ENCODE assay signal across 8 cellular contexts in the genomic region with DNA sequence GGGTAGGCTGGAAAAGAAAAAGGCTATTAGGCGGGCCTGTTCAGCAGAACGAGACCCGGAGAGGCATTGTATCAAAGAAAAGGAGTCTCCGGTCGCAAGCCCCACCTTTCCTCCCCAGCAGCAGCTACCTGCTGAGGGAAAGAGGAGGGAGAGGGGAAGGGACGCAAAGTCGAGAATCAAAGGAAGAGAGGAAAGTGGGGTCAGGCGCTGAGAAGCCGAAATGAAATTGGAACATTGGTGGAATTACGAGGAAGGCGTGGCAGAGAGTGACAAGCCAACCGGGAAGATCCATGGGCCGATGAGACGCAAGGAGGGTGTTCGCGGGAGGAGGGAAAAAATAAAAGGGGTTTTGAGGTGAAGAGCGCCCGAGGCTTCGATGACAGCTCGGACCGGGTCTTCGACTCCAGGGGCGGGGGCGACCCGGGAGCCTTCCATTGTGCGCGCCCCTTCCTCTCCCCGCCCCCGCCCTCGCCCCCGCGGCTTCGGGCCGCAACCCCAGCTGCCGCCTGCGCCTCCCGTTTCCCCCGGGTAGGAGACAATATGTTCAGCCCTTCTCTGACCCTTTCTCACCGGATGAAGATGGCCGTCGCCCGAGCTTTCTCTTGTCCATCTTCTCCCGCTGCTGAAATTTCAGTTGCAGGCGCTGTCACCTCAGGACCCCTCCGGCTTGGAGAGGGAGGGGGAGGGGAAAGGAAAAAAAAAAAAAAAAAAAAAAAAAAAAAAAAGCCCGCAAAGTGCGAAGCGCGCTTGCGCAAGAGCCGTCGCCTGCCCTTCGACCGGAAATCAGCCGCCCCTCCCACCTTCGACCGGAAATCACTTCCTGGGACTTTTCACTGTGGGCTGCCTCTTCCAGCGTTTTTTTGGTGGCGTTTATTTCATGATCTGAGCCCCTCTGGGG. TPM values are rescaled to one million over a fixed set of nuclear protein-coding genes. Genes with fewer than 3 reads are reported as not detected.
DNase-seq lines count a peak whose midpoint lies in the region; ATAC-seq, FAIRE-seq and TF ChIP-seq lines count a peak whose summit lies in the region.

A gene with protein sequence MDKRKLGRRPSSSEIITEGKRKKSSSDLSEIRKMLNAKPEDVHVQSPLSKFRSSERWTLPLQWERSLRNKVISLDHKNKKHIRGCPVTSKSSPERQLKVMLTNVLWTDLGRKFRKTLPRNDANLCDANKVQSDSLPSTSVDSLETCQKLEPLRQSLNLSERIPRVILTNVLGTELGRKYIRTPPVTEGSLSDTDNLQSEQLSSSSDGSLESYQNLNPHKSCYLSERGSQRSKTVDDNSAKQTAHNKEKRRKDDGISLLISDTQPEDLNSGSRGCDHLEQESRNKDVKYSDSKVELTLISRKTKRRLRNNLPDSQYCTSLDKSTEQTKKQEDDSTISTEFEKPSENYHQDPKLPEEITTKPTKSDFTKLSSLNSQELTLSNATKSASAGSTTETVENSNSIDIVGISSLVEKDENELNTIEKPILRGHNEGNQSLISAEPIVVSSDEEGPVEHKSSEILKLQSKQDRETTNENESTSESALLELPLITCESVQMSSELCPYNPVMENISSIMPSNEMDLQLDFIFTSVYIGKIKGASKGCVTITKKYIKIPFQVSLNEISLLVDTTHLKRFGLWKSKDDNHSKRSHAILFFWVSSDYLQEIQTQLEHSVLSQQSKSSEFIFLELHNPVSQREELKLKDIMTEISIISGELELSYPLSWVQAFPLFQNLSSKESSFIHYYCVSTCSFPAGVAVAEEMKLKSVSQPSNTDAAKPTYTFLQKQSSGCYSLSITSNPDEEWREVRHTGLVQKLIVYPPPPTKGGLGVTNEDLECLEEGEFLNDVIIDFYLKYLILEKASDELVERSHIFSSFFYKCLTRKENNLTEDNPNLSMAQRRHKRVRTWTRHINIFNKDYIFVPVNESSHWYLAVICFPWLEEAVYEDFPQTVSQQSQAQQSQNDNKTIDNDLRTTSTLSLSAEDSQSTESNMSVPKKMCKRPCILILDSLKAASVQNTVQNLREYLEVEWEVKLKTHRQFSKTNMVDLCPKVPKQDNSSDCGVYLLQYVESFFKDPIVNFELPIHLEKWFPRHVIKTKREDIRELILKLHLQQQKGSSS (minus strand): TSS at position 692 of the 898 bp plus-strand sequence. CDS start 82 bp downstream, at position 610.

- ATAC-seq in GM18861 (IDR thresholded peaks at IDR 0.05; ENCODE audit: unreplicated experiment) (peak; percentile 41), HG03108 (IDR thresholded peaks at IDR 0.05; ENCODE audit: unreplicated experiment) (peak; percentile 58)

- H3K4me3 Mint-ChIP-seq in chondrocyte (ENCODE audit: unreplicated experiment), result peak within 1 kb of the TSS; percentile 97

- TF ChIP-seq CTCF in chondrocyte (IDR thresholded peaks at IDR 0.05), result peak; percentile 16

- peak within 1 kb of the TSS; percentile 99 for H3K27ac Mint-ChIP-seq in chondrocyte (ENCODE audit: unreplicated experiment)

- H3K4me1 Mint-ChIP-seq in chondrocyte (ENCODE audit: low read depth), result peaks cover 43% of the 10 kb centered on the region

- DNase-seq in NCI-H345 treated with DMSO at 0.1 percent for 48 hours (lab: John Stamatoyannopoulos, UW; ENCODE audit: unreplicated experiment), result peak; percentile 44
- DNase-seq in activated CD4-positive, alpha-beta T cell treated with anti-CD3 and anti-CD28 coated beads for 1 hour, result peak; percentile 59
- no peak for DNase-seq in chondrocyte (ENCODE audit: low spot score)
- DNase-seq in kidney glomerular epithelial cell (lab: John Stamatoyannopoulos, UW), result peak; percentile 78
- peak; percentile 37 to 52 for DNase-seq in stimulated activated CD4-positive, alpha-beta T cell treated with anti-CD3 and anti-CD28 coated beads, Interleukin-1b, Interleukin-23, amount 100 ng/mL, for 1 hour (ENCODE audit: low read depth in 2 of 2)

- peak; percentile 95 for FAIRE-seq in A204.1 (lab: Jason Lieb, UNC)

- no peaks in the 10 kb centered on the region for H3K9me3 Mint-ChIP-seq in chondrocyte (ENCODE audit: low read depth)

- peaks cover 5% of the 10 kb centered on the region for H3K27me3 Mint-ChIP-seq in chondrocyte (ENCODE audit: low read depth)

- peaks cover 4% of the 10 kb centered on the region for H3K36me3 Mint-ChIP-seq in chondrocyte (ENCODE audit: low read depth)

RNA-seq across cellular contexts. Expression of the gene that starts here (rescaled TPM):
- total RNA-seq in chondrocyte, result 15.7 to 20.6 TPM (median 17.2 TPM) in 3 replicates
